ENCODE assay signal across 1 cellular context in the genomic region with DNA sequence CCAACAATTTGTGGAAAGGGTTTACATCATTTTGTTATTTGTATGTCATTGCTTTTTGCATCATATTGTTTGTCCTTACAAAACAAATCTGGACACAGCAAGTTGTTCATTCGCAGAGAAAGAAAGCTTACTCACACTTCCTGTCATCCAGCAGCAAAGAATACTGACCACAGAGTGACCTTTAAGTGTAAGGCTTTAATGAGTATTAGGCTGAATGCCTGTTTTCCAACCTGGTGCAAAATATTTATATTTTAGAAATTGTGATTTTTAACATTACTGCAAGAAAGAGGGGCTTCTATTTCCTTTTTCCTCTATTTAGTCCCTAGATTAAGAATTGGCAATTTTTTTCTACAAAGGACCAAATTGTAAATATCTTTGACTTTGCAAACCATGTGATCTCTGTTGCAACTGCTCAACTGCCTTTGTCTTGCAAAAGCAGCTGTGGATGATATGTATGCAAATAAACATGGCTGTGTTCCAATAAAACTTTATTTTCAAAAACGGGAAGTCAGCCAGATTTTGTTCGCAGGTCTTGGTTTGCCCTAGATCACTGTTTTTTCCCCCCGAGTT.
TF ChIP-seq lines count a peak whose summit lies in the region.

No MANE protein-coding gene starts in this region.

TF ChIP-seq in K562, 482 proteins besides CTCF, POLR2A, EP300 and RAD21 (continued from another document and continues in another):
- TF ChIP-seq SMC3 (conservative IDR thresholded peaks at IDR 0.05; ENCODE audit: insufficient read depth, low read depth, low read length) = no peak
- no peak for TF ChIP-seq ZNF717 (CRISPR knock-in tag; IDR thresholded peaks at IDR 0.05)
- TF ChIP-seq, protein P1, sequence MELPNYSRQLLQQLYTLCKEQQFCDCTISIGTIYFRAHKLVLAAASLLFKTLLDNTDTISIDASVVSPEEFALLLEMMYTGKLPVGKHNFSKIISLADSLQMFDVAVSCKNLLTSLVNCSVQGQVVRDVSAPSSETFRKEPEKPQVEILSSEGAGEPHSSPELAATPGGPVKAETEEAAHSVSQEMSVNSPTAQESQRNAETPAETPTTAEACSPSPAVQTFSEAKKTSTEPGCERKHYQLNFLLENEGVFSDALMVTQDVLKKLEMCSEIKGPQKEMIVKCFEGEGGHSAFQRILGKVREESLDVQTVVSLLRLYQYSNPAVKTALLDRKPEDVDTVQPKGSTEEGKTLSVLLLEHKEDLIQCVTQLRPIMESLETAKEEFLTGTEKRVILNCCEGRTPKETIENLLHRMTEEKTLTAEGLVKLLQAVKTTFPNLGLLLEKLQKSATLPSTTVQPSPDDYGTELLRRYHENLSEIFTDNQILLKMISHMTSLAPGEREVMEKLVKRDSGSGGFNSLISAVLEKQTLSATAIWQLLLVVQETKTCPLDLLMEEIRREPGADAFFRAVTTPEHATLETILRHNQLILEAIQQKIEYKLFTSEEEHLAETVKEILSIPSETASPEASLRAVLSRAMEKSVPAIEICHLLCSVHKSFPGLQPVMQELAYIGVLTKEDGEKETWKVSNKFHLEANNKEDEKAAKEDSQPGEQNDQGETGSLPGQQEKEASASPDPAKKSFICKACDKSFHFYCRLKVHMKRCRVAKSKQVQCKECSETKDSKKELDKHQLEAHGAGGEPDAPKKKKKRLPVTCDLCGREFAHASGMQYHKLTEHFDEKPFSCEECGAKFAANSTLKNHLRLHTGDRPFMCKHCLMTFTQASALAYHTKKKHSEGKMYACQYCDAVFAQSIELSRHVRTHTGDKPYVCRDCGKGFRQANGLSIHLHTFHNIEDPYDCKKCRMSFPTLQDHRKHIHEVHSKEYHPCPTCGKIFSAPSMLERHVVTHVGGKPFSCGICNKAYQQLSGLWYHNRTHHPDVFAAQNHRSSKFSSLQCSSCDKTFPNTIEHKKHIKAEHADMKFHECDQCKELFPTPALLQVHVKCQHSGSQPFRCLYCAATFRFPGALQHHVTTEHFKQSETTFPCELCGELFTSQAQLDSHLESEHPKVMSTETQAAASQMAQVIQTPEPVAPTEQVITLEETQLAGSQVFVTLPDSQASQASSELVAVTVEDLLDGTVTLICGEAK (IDR thresholded peaks at IDR 0.05) = peak; percentile 99
- TF ChIP-seq, protein P1 (CRISPR knock-in tag; IDR thresholded peaks at IDR 0.05) = peak; percentile 94
- TF ChIP-seq RNF2 (IDR thresholded peaks at IDR 0.05) = no peak
- no peak for TF ChIP-seq CBX3 (IDR thresholded peaks at IDR 0.05; ENCODE audit: borderline replicate concordance in 1 of 2, low read length in 2 of 2)
- no peak for TF ChIP-seq PCBP1 (IDR thresholded peaks at IDR 0.05; ENCODE audit: low read depth, low read length, poor library complexity, severe bottlenecking)
- TF ChIP-seq, protein P2, sequence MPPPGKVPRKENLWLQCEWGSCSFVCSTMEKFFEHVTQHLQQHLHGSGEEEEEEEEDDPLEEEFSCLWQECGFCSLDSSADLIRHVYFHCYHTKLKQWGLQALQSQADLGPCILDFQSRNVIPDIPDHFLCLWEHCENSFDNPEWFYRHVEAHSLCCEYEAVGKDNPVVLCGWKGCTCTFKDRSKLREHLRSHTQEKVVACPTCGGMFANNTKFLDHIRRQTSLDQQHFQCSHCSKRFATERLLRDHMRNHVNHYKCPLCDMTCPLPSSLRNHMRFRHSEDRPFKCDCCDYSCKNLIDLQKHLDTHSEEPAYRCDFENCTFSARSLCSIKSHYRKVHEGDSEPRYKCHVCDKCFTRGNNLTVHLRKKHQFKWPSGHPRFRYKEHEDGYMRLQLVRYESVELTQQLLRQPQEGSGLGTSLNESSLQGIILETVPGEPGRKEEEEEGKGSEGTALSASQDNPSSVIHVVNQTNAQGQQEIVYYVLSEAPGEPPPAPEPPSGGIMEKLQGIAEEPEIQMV (tag; conservative IDR thresholded peaks at IDR 0.05; ENCODE audit: low read depth) = 0 out of 2 replicates have a peak, but pooled peaks have one; percentile 38
- TF ChIP-seq ZNF766 (CRISPR knock-in tag; conservative IDR thresholded peaks at IDR 0.05) = 0 out of 2 replicates have a peak, but pooled peaks have one; percentile 35
- TF ChIP-seq NR2C1 (IDR thresholded peaks at IDR 0.05) = peak; percentile 27; the same call in 1 of the 2 replicates
- no peak for TF ChIP-seq NR2C1 (tag; IDR thresholded peaks at IDR 0.05)
- no peak for TF ChIP-seq TSC22D4 (tag; IDR thresholded peaks at IDR 0.05)
- TF ChIP-seq ZNF507 (tag; conservative IDR thresholded peaks at IDR 0.05) = no peak
- no peak for TF ChIP-seq TFAM (CRISPR knock-in tag; conservative IDR thresholded peaks at IDR 0.05)
- TF ChIP-seq RBM17 (IDR thresholded peaks at IDR 0.05; ENCODE audit: borderline replicate concordance, low read depth, low read length) = no peak
- no peak for TF ChIP-seq ZNF699 (CRISPR knock-in tag; IDR thresholded peaks at IDR 0.05; ENCODE audit: insufficient replicate concordance)
- peak; percentile 12; the same call in 1 of the 2 replicates for TF ChIP-seq TAL1 (IDR thresholded peaks at IDR 0.05)
- TF ChIP-seq BRD4 (IDR thresholded peaks at IDR 0.05) = no peak
- TF ChIP-seq FOSL1 (tag; conservative IDR thresholded peaks at IDR 0.05) = peak; percentile 72
- no peak for TF ChIP-seq CBX8 (IDR thresholded peaks at IDR 0.05; ENCODE audit: borderline replicate concordance, extremely low read depth, low read depth, low read length, poor library complexity, severe bottlenecking)
- TF ChIP-seq, protein P3, sequence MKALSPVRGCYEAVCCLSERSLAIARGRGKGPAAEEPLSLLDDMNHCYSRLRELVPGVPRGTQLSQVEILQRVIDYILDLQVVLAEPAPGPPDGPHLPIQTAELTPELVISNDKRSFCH (CRISPR knock-in tag; IDR thresholded peaks at IDR 0.05) = no peak
- TF ChIP-seq, protein P3 (tag; IDR thresholded peaks at IDR 0.05) = peak; percentile 94
- TF ChIP-seq KLF13 (tag; IDR thresholded peaks at IDR 0.05; ENCODE audit: borderline replicate concordance, low read depth) = no peak
- TF ChIP-seq CREM (IDR thresholded peaks at IDR 0.05; ENCODE audit: low read depth) = no peak
- TF ChIP-seq, protein P4, sequence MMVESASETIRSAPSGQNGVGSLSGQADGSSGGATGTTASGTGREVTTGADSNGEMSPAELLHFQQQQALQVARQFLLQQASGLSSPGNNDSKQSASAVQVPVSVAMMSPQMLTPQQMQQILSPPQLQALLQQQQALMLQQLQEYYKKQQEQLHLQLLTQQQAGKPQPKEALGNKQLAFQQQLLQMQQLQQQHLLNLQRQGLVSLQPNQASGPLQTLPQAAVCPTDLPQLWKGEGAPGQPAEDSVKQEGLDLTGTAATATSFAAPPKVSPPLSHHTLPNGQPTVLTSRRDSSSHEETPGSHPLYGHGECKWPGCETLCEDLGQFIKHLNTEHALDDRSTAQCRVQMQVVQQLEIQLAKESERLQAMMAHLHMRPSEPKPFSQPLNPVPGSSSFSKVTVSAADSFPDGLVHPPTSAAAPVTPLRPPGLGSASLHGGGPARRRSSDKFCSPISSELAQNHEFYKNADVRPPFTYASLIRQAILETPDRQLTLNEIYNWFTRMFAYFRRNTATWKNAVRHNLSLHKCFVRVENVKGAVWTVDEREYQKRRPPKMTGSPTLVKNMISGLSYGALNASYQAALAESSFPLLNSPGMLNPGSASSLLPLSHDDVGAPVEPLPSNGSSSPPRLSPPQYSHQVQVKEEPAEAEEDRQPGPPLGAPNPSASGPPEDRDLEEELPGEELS (CRISPR knock-in tag; IDR thresholded peaks at IDR 0.05; ENCODE audit: borderline replicate concordance) = no peak
- TF ChIP-seq ZFPM2 (CRISPR knock-in tag; IDR thresholded peaks at IDR 0.05) = no peak
- no peak for TF ChIP-seq CC2D1A (IDR thresholded peaks at IDR 0.05)
- TF ChIP-seq SMARCC2 (IDR thresholded peaks at IDR 0.05; ENCODE audit: low read depth) = peak; percentile 39; the same call in 1 of the 2 replicates
- no peak for TF ChIP-seq SNIP1 (IDR thresholded peaks at IDR 0.05; ENCODE audit: low read depth)
- no peak for TF ChIP-seq KDM5B (IDR thresholded peaks at IDR 0.05; ENCODE audit: insufficient replicate concordance, low read depth, low read length)
- TF ChIP-seq, protein P5, sequence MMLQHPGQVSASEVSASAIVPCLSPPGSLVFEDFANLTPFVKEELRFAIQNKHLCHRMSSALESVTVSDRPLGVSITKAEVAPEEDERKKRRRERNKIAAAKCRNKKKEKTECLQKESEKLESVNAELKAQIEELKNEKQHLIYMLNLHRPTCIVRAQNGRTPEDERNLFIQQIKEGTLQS (IDR thresholded peaks at IDR 0.05) = peak; percentile 62
- TF ChIP-seq, protein P5 (CRISPR knock-in tag; conservative IDR thresholded peaks at IDR 0.05) = no peak
- TF ChIP-seq, protein P6, sequence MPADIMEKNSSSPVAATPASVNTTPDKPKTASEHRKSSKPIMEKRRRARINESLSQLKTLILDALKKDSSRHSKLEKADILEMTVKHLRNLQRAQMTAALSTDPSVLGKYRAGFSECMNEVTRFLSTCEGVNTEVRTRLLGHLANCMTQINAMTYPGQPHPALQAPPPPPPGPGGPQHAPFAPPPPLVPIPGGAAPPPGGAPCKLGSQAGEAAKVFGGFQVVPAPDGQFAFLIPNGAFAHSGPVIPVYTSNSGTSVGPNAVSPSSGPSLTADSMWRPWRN (IDR thresholded peaks at IDR 0.05; ENCODE audit: low read depth) = 0 out of 2 replicates have a peak, but pooled peaks have one; percentile 27
- TF ChIP-seq NR2C2 (CRISPR knock-in tag; IDR thresholded peaks at IDR 0.05) = no peak
- peak; percentile 79; the same call in 1 of the 2 replicates for TF ChIP-seq NR2C2 (tag; IDR thresholded peaks at IDR 0.05)
- TF ChIP-seq, protein P7, sequence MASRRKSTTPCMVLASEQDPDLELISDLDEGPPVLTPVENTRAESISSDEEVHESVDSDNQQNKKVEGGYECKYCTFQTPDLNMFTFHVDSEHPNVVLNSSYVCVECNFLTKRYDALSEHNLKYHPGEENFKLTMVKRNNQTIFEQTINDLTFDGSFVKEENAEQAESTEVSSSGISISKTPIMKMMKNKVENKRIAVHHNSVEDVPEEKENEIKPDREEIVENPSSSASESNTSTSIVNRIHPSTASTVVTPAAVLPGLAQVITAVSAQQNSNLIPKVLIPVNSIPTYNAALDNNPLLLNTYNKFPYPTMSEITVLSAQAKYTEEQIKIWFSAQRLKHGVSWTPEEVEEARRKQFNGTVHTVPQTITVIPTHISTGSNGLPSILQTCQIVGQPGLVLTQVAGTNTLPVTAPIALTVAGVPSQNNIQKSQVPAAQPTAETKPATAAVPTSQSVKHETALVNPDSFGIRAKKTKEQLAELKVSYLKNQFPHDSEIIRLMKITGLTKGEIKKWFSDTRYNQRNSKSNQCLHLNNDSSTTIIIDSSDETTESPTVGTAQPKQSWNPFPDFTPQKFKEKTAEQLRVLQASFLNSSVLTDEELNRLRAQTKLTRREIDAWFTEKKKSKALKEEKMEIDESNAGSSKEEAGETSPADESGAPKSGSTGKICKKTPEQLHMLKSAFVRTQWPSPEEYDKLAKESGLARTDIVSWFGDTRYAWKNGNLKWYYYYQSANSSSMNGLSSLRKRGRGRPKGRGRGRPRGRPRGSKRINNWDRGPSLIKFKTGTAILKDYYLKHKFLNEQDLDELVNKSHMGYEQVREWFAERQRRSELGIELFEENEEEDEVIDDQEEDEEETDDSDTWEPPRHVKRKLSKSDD (conservative IDR thresholded peaks at IDR 0.05; ENCODE audit: low read length) = no peak
- TF ChIP-seq SIN3A (IDR thresholded peaks at IDR 0.05; ENCODE audit: borderline replicate concordance in 2 of 2, control insufficient read depth in 1 of 2, low read depth in 2 of 2, low read length in 2 of 2) = no peak
- no peak for TF ChIP-seq SP2 (IDR thresholded peaks at IDR 0.05; ENCODE audit: extremely low read depth, low read depth, low read length, poor library complexity, severe bottlenecking)
- 0 out of 2 replicates have a peak, but pooled peaks have one; percentile 47 for TF ChIP-seq ATF7 (IDR thresholded peaks at IDR 0.05)
- TF ChIP-seq BACH1 (tag; IDR thresholded peaks at IDR 0.05) = peak; percentile 73; the same call in 1 of the 2 replicates
- TF ChIP-seq ELF4 (CRISPR knock-in tag; IDR thresholded peaks at IDR 0.05) = no peak
- no peak for TF ChIP-seq NFRKB (IDR thresholded peaks at IDR 0.05; ENCODE audit: low read depth)
- peak; percentile 95 for TF ChIP-seq CEBPB (tag; IDR thresholded peaks at IDR 0.05)
- TF ChIP-seq HCFC1 (IDR thresholded peaks at IDR 0.05; ENCODE audit: low read depth, low read length) = no peak
- peak; percentile 7; the same call in 1 of the 2 replicates for TF ChIP-seq ZNF175 (CRISPR knock-in tag; IDR thresholded peaks at IDR 0.05; ENCODE audit: low read depth)
- TF ChIP-seq RUNX1 (IDR thresholded peaks at IDR 0.05; ENCODE audit: low read depth) = no peak
- no peak for TF ChIP-seq BCOR (IDR thresholded peaks at IDR 0.05)
- no peak for TF ChIP-seq MBD2 (IDR thresholded peaks at IDR 0.05; ENCODE audit: borderline replicate concordance, low read depth)
- TF ChIP-seq CCAR2 (IDR thresholded peaks at IDR 0.05; ENCODE audit: low read depth, low read length) = no peak
- no peak for TF ChIP-seq ZNF644 (tag; IDR thresholded peaks at IDR 0.05; ENCODE audit: low read depth)
- no peak for TF ChIP-seq FOXP1 (CRISPR knock-in tag; IDR thresholded peaks at IDR 0.05)
- peak; percentile 61; the same call in 1 of the 2 replicates for TF ChIP-seq FOXJ2 (tag; IDR thresholded peaks at IDR 0.05)
